In genomic region chr10:71796749-71797405, GRCh38 we compare ENCODE assay signal across 2 cellular contexts.
A peak's percentile ranks its signal among the peaks of the same experiment; 100 is the strongest.
TF ChIP-seq lines count a peak whose summit lies in the region.

No MANE protein-coding gene starts in this region.

TF ChIP-seq in HEK293, 187 proteins besides CTCF, POLR2A, EP300 and RAD21 (continued from another document and continues in another):
- TF ChIP-seq ZNF341 (tag by site-specific recombination; IDR thresholded peaks at IDR 0.05; ENCODE audit: low read depth) (no peak), ZNF155 (tag by site-specific recombination; IDR thresholded peaks at IDR 0.05) (no peak), PRDM4 (tag by site-specific recombination; IDR thresholded peaks at IDR 0.05) (no peak), ZFP69B (tag by site-specific recombination; IDR thresholded peaks at IDR 0.05) (peak; percentile 52; the same call in 1 of the 2 replicates), ZNF571 (tag by site-specific recombination; IDR thresholded peaks at IDR 0.05) (no peak), PRDM2 (tag by site-specific recombination; IDR thresholded peaks at IDR 0.05; ENCODE audit: borderline replicate concordance) (no peak), SCRT2 (tag by site-specific recombination; IDR thresholded peaks at IDR 0.05) (peak; percentile 25; the same call in 1 of the 2 replicates), ZNF280D (tag by site-specific recombination; IDR thresholded peaks at IDR 0.05) (no peak), ZNF692 (tag by site-specific recombination; IDR thresholded peaks at IDR 0.05) (peak; percentile 46; the same call in 1 of the 2 replicates), SCRT1 (tag by site-specific recombination; IDR thresholded peaks at IDR 0.05; ENCODE audit: borderline replicate concordance) (no peak), ZNF202 (tag by site-specific recombination; IDR thresholded peaks at IDR 0.05; ENCODE audit: borderline replicate concordance) (no peak)

TF ChIP-seq in GM12878, 131 proteins besides CTCF, POLR2A, EP300 and RAD21:
- TF ChIP-seq PKNOX1 (IDR thresholded peaks at IDR 0.05): peak; percentile 68
- no peak for TF ChIP-seq SIN3A (IDR thresholded peaks at IDR 0.05; ENCODE audit: low read depth, low read length)
- no peak for TF ChIP-seq SUZ12 (IDR thresholded peaks at IDR 0.05; ENCODE audit: unreplicated experiment)
- peak; percentile 27 for TF ChIP-seq PBX3 (IDR thresholded peaks at IDR 0.05; ENCODE audit: insufficient replicate concordance, low read depth, low read length)
